Comparison of ENCODE assay signal across 16 cellular contexts in genomic region chr14:99523661-99524050, GRCh38. TPM values are rescaled to one million over a fixed set of nuclear protein-coding genes. Genes with fewer than 3 reads are reported as not detected.
DNase-seq lines count a peak whose midpoint lies in the region; TF ChIP-seq lines count a peak whose summit lies in the region.
"Had no signal": no experiment of that assay in that cellular context is flagged by ENCODE, and none has a peak within 500 bp of the region (broad histone marks: within the 10 kb centered on the region; RNA-seq: fewer than 3 reads in every experiment).

No MANE protein-coding gene starts in this region.

- H3K4me3 Mint-ChIP-seq in glutamatergic neuron (ENCODE audit: unreplicated experiment) = no peak overlapping the region
- H3K4me3 Mint-ChIP-seq: activated CD4-positive, alpha-beta memory T cell treated with anti-CD3 and anti-CD28 coated beads for 36 hours; activated naive CD4-positive, alpha-beta T cell treated with anti-CD3 and anti-CD28 coated beads for 36 hours; neural crest cell had no signal

- intact Hi-C loops in dorsolateral prefrontal cortex (cut with DNase I) = no loop called here

- H3K9ac ChIP-seq in GM23248 (0 out of 2 replicates have a peak overlapping the region, but pooled peaks have one; percentile 22), rectal smooth muscle tissue (ENCODE audit: low read length) (no peak overlapping the region)

- H3K27ac ChIP-seq in GM23248 (no peak overlapping the region), RWPE1 (peak overlapping the region; percentile 64), rectal smooth muscle tissue (ENCODE audit: low read depth, low read length) (peak overlapping the region; percentile 58), dorsolateral prefrontal cortex (peak overlapping the region in 5 of 59 donors; percentile 3 to 53 (median 32))
- H3K27ac ChIP-seq: thoracic aorta had no signal

- peaks cover 14% of the 10 kb centered on the region for H3K4me1 Mint-ChIP-seq in glutamatergic neuron (ENCODE audit: low read depth, unreplicated experiment)

- WGBS in GM23248 (ENCODE audit: low coverage in 1 of 2, low lambda C conversion rate in 2 of 2, missing lambda C conversion rate in 2 of 2), 2 experiments = 87 to 88% methylated on average over 3 to 5 of the region's 5 CpGs

- peaks cover 13% of the 10 kb centered on the region for H3K27me3 Mint-ChIP-seq in glutamatergic neuron (ENCODE audit: unreplicated experiment)
- H3K27me3 Mint-ChIP-seq: activated CD4-positive, alpha-beta memory T cell treated with anti-CD3 and anti-CD28 coated beads for 36 hours had no signal

- H3F3A ChIP-seq in GM23248 (ENCODE audit: insufficient read depth) = no peaks in the 10 kb centered on the region

- H3K4me2 ChIP-seq in GM23248 (ENCODE audit: unreplicated experiment) = no peak overlapping the region

- H3K79me2 ChIP-seq in GM23248 (ENCODE audit: insufficient read depth) = no peaks in the 10 kb centered on the region

- H3K27ac Mint-ChIP-seq in glutamatergic neuron (ENCODE audit: unreplicated experiment) = no peak overlapping the region
- H3K27ac Mint-ChIP-seq: activated CD4-positive, alpha-beta memory T cell treated with anti-CD3 and anti-CD28 coated beads for 36 hours; activated naive CD4-positive, alpha-beta T cell treated with anti-CD3 and anti-CD28 coated beads for 36 hours had no signal

- H3K9me2 ChIP-seq in GM23248 (ENCODE audit: insufficient read depth) = no peaks in the 10 kb centered on the region

- H3K4me1 ChIP-seq in GM23248 (ENCODE audit: insufficient read depth) = peaks cover 18% of the 10 kb centered on the region
- peaks cover 32% of the 10 kb centered on the region for H3K4me1 ChIP-seq in rectal smooth muscle tissue (ENCODE audit: control insufficient read depth, insufficient read depth, low read length)

- no peaks in the 10 kb centered on the region for H3K9me3 ChIP-seq in GM23248 (ENCODE audit: low read depth)
- H3K9me3 ChIP-seq: thoracic aorta had no signal

- peaks cover 6% of the 10 kb centered on the region for H3K9me3 Mint-ChIP-seq in glutamatergic neuron (ENCODE audit: unreplicated experiment)
- H3K9me3 Mint-ChIP-seq: activated CD4-positive, alpha-beta memory T cell treated with anti-CD3 and anti-CD28 coated beads for 36 hours; activated naive CD4-positive, alpha-beta T cell treated with anti-CD3 and anti-CD28 coated beads for 36 hours; neural crest cell had no signal

- H2AFZ ChIP-seq in GM23248 = no peak overlapping the region

- H3K36me3 Mint-ChIP-seq in glutamatergic neuron (ENCODE audit: unreplicated experiment) = no peaks in the 10 kb centered on the region
- H3K36me3 Mint-ChIP-seq: activated CD4-positive, alpha-beta memory T cell treated with anti-CD3 and anti-CD28 coated beads for 36 hours had no signal

- TF ChIP-seq CTCF in RWPE1 (conservative IDR thresholded peaks at IDR 0.05; ENCODE audit: low read depth) (no peak), glutamatergic neuron (IDR thresholded peaks at IDR 0.05; ENCODE audit: partially characterized antibody, unreplicated experiment) (no peak), dorsolateral prefrontal cortex (IDR thresholded peaks at IDR 0.05 in 54 of 56, conservative IDR thresholded peaks at IDR 0.05 in 2 of 56; ENCODE audit: low read depth in 1 of 56, partially characterized antibody in 56 of 56) (no peak)

- DNase-seq in GM23248 (no peak), RWPE1 (ENCODE audit: low spot score) (no peak), glutamatergic neuron (peak; percentile 12), dorsolateral prefrontal cortex (no peak), DMS79 (lab: John Stamatoyannopoulos, UW) (no peak), epidermal melanocyte (ENCODE audit: insufficient read length, low spot score) (no peak), DMS53 (lab: John Stamatoyannopoulos, UW) (no peak)
- DNase-seq: activated CD4-positive, alpha-beta memory T cell treated with anti-CD3 and anti-CD28 coated beads for 36 hours; activated naive CD4-positive, alpha-beta T cell treated with anti-CD3 and anti-CD28 coated beads for 36 hours; activated T-cell treated with anti-CD3 and anti-CD28 coated beads, Interleukin-2, amount 50 U/mL, for 1 hour; anterior cingulate cortex; cerebellar nuclear complex; hypothalamus had no signal

- POLR2A ChIA-PET in RWPE1 (lab: Yijun Ruan, JAX; ENCODE audit: low non-redundant PET) = no interaction called here

- H3K36me3 ChIP-seq in GM23248 (ENCODE audit: low read depth) (no peaks in the 10 kb centered on the region), rectal smooth muscle tissue (ENCODE audit: control insufficient read depth, insufficient read depth, low read length) (peaks cover 2% of the 10 kb centered on the region)
- H3K36me3 ChIP-seq: thoracic aorta had no signal

- CTCF ChIA-PET in RWPE1 (lab: Yijun Ruan, JAX) = interaction anchor here (0.7 kb wide), 1 partner anchor 511 kb away, joined by 3 read pairs; no protein-coding TSS in a partner anchor

- no peak overlapping the region for H3K4me3 ChIP-seq in GM23248
- H3K4me3 ChIP-seq in rectal smooth muscle tissue (ENCODE audit: low read length) = no peak overlapping the region
- no peak overlapping the region for H3K4me3 ChIP-seq in dorsolateral prefrontal cortex
- H3K4me3 ChIP-seq: thoracic aorta had no signal

- no peaks in the 10 kb centered on the region for H4K20me1 ChIP-seq in GM23248 (ENCODE audit: insufficient read depth)

- in situ Hi-C loops in GM23248 (cut with MboI) = loop anchor here (5.0 to 10.0 kb wide), 2 partner anchors 99 to 371 kb away; no protein-coding TSS in a partner anchor

- H3K27me3 ChIP-seq in GM23248 (replicated peaks; ENCODE audit: insufficient read depth) (no peaks in the 10 kb centered on the region), rectal smooth muscle tissue (ENCODE audit: control insufficient read depth, insufficient read depth, low read length) (no peaks in the 10 kb centered on the region), dorsolateral prefrontal cortex (no peaks in the 10 kb centered on the region)

RNA-seq across cellular contexts. Expression of gene CCNK, which starts 42.4 kb away (rescaled TPM):
- 4.4 and 20.9 TPM in 2 replicates for total RNA-seq in GM23248 (2014; rRNA removed; shearing (Covaris generic))
- polyA plus RNA-seq in GM23248 (2016; fragmentation: Nextera tagmentation; extraction: Ambion mirVana) = 20.9 and 25.6 TPM in 2 replicates
- 47.2 TPM for total RNA-seq in glutamatergic neuron (ENCODE audit: unreplicated experiment)
- total RNA-seq in dorsolateral prefrontal cortex = 10 to 100 TPM; 22.8 to 44.3 (median 33.3) TPM

RNA-seq across cellular contexts. Expression of gene SETD3, which starts 43.0 kb away (rescaled TPM):
- 54.6 and 65.6 TPM in 2 replicates for total RNA-seq in GM23248 (2014; rRNA removed; shearing (Covaris generic))
- 43.3 and 46.9 TPM in 2 replicates for polyA plus RNA-seq in GM23248 (2016; fragmentation: Nextera tagmentation; extraction: Ambion mirVana)
- total RNA-seq in glutamatergic neuron (ENCODE audit: unreplicated experiment) (46.2 TPM), dorsolateral prefrontal cortex (100 to 1,000 TPM in 45 of 120 experiments, 10 to 100 TPM in 75; 73.7 to 190 (median 96.8) TPM)
